In genomic region chr14:65281991-65282908, GRCh38 we compare ENCODE assay signal across 9 cellular contexts.
DNase-seq lines count a peak whose midpoint lies in the region; ATAC-seq and FAIRE-seq lines count a peak whose summit lies in the region.
"Had no signal": no experiment of that assay in that cellular context is flagged by ENCODE, and none has a peak within 500 bp of the region (broad histone marks: within the 10 kb centered on the region; RNA-seq: fewer than 3 reads in every experiment).

No MANE protein-coding gene starts in this region.

- DNase-seq in CD4-positive, CD25-positive, alpha-beta regulatory T cell = peak in 1 of 3 donors; percentile 69
- DNase-seq in HTR-8/SVneo (ENCODE audit: insufficient read length, low spot score) = peak; percentile 95
- peak in 55 of 58 donors; percentile 8 to 94 (median 68) for DNase-seq in anterior cingulate cortex (lab: John Stamatoyannopoulos, UW)
- peak; percentile 54 for DNase-seq in kidney glomerular epithelial cell (lab: John Stamatoyannopoulos, UW)
- DNase-seq in substantia nigra (lab: John Stamatoyannopoulos, UW) = peak in 48 of 49 donors; percentile 23 to 89 (median 74)
- DNase-seq in germinal center (ENCODE audit: low spot score) = no peak

- H3K36me3 ChIP-seq in CD4-positive, CD25-positive, alpha-beta regulatory T cell (ENCODE audit: control insufficient read depth, insufficient read depth, low read length) = no peaks in the 10 kb centered on the region

- peak overlapping the region; percentile 45 to 90 (median 74) for H3K4me3 Mint-ChIP-seq in CD4-positive, CD25-positive, alpha-beta regulatory T cell

- peak; percentile 100 for FAIRE-seq in HTR-8/SVneo (lab: Jason Lieb, UNC)

- no peaks in the 10 kb centered on the region for H3K27me3 ChIP-seq in CD4-positive, CD25-positive, alpha-beta regulatory T cell (ENCODE audit: control insufficient read depth, insufficient read depth, low read length)

- peak in 1 of 2 donors; percentile 29 for ATAC-seq in CD4-positive, CD25-positive, alpha-beta regulatory T cell (ENCODE audit: low read depth in 2 of 2)
- ATAC-seq in GM18520 (IDR thresholded peaks at IDR 0.05; ENCODE audit: unreplicated experiment) (no peak), HG03196 (IDR thresholded peaks at IDR 0.05; ENCODE audit: unreplicated experiment) (no peak)

- H3K27me3 Mint-ChIP-seq in CD4-positive, CD25-positive, alpha-beta regulatory T cell = no peaks in the 10 kb centered on the region

- H3K27ac Mint-ChIP-seq in CD4-positive, CD25-positive, alpha-beta regulatory T cell = peak overlapping the region; percentile 86 to 94 (median 88)

- no peaks in the 10 kb centered on the region for H3K36me3 Mint-ChIP-seq in CD4-positive, CD25-positive, alpha-beta regulatory T cell

- H3K9me3 Mint-ChIP-seq in CD4-positive, CD25-positive, alpha-beta regulatory T cell = no peaks in the 10 kb centered on the region

- peak overlapping the region; percentile 67 for H3K4me3 ChIP-seq in CD4-positive, CD25-positive, alpha-beta regulatory T cell (ENCODE audit: low read depth, low read length)
- H3K4me3 ChIP-seq: lung had no signal

- H3K4me1 ChIP-seq in CD4-positive, CD25-positive, alpha-beta regulatory T cell (ENCODE audit: control insufficient read depth, insufficient read depth, low read length, poor library complexity, severe bottlenecking) = peaks cover 24% of the 10 kb centered on the region

- H3K27ac ChIP-seq in CD4-positive, CD25-positive, alpha-beta regulatory T cell (ENCODE audit: insufficient read depth, low read length, poor library complexity, severe bottlenecking) = no peak overlapping the region
- H3K27ac ChIP-seq in substantia nigra (ENCODE audit: low read depth, low read length, poor library complexity, severe bottlenecking) = peak overlapping the region; percentile 99

- H3K4me1 Mint-ChIP-seq in CD4-positive, CD25-positive, alpha-beta regulatory T cell = peaks cover 0 to 34% (median 25%) of the 10 kb centered on the region in 4 donors

- H3K9me3 ChIP-seq in CD4-positive, CD25-positive, alpha-beta regulatory T cell (ENCODE audit: control insufficient read depth in 2 of 2, low read length in 2 of 2) = no peaks in the 10 kb centered on the region
